In genomic region chr16:762595-763268, GRCh38 we compare ENCODE assay signal across 2 cellular contexts.
A peak's percentile ranks its signal among the peaks of the same experiment; 100 is the strongest.
TF ChIP-seq lines count a peak whose summit lies in the region.

No MANE protein-coding gene starts in this region.

TF ChIP-seq in Ishikawa, 13 proteins besides CTCF, POLR2A, EP300 and RAD21:
- TF ChIP-seq ZBTB7A (IDR thresholded peaks at IDR 0.05; ENCODE audit: low read depth): 0 out of 2 replicates have a peak, but pooled peaks have one; percentile 48
- no peak for TF ChIP-seq REST (IDR thresholded peaks at IDR 0.05; ENCODE audit: low read depth)

TF ChIP-seq in H1, 55 proteins besides CTCF, POLR2A, EP300 and RAD21:
- no peak for TF ChIP-seq HDAC2 (IDR thresholded peaks at IDR 0.05; ENCODE audit: borderline replicate concordance in 1 of 2, low read depth in 2 of 2, low read length in 2 of 2)
- TF ChIP-seq MAFK (IDR thresholded peaks at IDR 0.05; ENCODE audit: low read depth, low read length): no peak
- no peak for TF ChIP-seq BCL11A (IDR thresholded peaks at IDR 0.05; ENCODE audit: low read depth in 2 of 2, low read length in 2 of 2)
- no peak for TF ChIP-seq CHD7 (IDR thresholded peaks at IDR 0.05; ENCODE audit: insufficient replicate concordance, low read length)
- no peak for TF ChIP-seq TBP (IDR thresholded peaks at IDR 0.05; ENCODE audit: low read depth, low read length)
- TF ChIP-seq RNF2 (IDR thresholded peaks at IDR 0.05; ENCODE audit: borderline replicate concordance, low read depth, low read length, missing control alignments, poor library complexity, severe bottlenecking): no peak
- TF ChIP-seq MAX (IDR thresholded peaks at IDR 0.05): no peak
- no peak for TF ChIP-seq ASH2L (IDR thresholded peaks at IDR 0.05; ENCODE audit: low read length)
- no peak for TF ChIP-seq ZNF274 (IDR thresholded peaks at IDR 0.05; ENCODE audit: borderline replicate concordance, extremely low read depth, low read length)
- TF ChIP-seq RBBP5 (IDR thresholded peaks at IDR 0.05; ENCODE audit: borderline replicate concordance, low read depth, low read length): no peak
- no peak for TF ChIP-seq CBX5 (IDR thresholded peaks at IDR 0.05; ENCODE audit: low read depth, low read length)
- TF ChIP-seq USF2 (IDR thresholded peaks at IDR 0.05; ENCODE audit: low read length): no peak
- TF ChIP-seq KDM5A (IDR thresholded peaks at IDR 0.05; ENCODE audit: low read length): no peak
- TF ChIP-seq E2F6 (IDR thresholded peaks at IDR 0.05): no peak
